In the genomic region with DNA sequence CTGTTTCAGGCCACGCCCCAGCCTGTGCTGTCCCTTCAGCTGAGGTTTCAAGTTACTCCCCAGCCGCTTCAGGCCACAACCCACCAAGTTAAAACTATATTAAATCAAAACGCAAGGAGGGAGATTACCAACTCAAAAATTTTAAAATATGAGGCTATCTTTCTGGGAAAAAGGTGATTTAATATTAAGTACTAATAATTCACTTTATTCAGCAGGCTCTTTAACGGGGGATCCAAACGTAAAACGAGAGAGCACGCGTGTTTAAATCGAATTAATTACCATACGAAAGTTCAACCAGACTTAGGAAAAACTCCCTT, we compare ENCODE assay signal across 8 cellular contexts. TPM values are rescaled to one million over a fixed set of nuclear protein-coding genes. Genes with fewer than 3 reads are reported as not detected.
DNase-seq lines count a peak whose midpoint lies in the region; ATAC-seq lines count a peak whose summit lies in the region.

No MANE protein-coding gene starts in this region.

- no peak overlapping the region for H3K23ac ChIP-seq in mesenchymal stem cell (ENCODE audit: low read length in 2 of 2)

- peak; percentile 76 for ATAC-seq in GM21529 (IDR thresholded peaks at IDR 0.05; ENCODE audit: unreplicated experiment)

- H3K36me3 ChIP-seq in mesenchymal stem cell (ENCODE audit: control insufficient read depth in 1 of 2, insufficient read depth in 2 of 2, low read depth in 1 of 2, low read length in 2 of 2): no peaks in the 10 kb centered on the region

- no peaks in the 10 kb centered on the region for H3K79me1 ChIP-seq in mesenchymal stem cell (replicated peaks; ENCODE audit: low read length, poor library complexity, severe bottlenecking)

- H2AK5ac ChIP-seq in mesenchymal stem cell (ENCODE audit: low read length, severe bottlenecking): no peak overlapping the region

- H3K4me1 ChIP-seq in mesenchymal stem cell (ENCODE audit: control insufficient read depth, insufficient read depth, low read depth, low read length): peaks cover 3% of the 10 kb centered on the region

- no peak overlapping the region for H2BK15ac ChIP-seq in mesenchymal stem cell (ENCODE audit: low read depth, poor library complexity, severe bottlenecking)

- no peak overlapping the region for H4K91ac ChIP-seq in mesenchymal stem cell (ENCODE audit: low read length)

- H3K9ac ChIP-seq in mesenchymal stem cell (ENCODE audit: low read length): peak overlapping the region; percentile 83

- H3K14ac ChIP-seq in mesenchymal stem cell (ENCODE audit: low read length in 2 of 2): no peak overlapping the region

- H3K4ac ChIP-seq in mesenchymal stem cell (ENCODE audit: low read depth in 1 of 2, low read length in 2 of 2): no peak overlapping the region

- DNase-seq in ELR (ENCODE audit: low read depth) (peak; percentile 66), HuH-7 (ENCODE audit: low spot score) (peak; percentile 60), dermis blood vessel endothelial cell (peak; percentile 65), mesenchymal stem cell (peak; percentile 80), NCI-H82 treated with DMSO at 0.1 percent for 48 hours (lab: John Stamatoyannopoulos, UW; ENCODE audit: unreplicated experiment) (no peak), HT-29 (ENCODE audit: low spot score) (no peak), OCI-M1 (lab: John Stamatoyannopoulos, UW) (no peak)

- peak overlapping the region; percentile 22 to 73 for H3K4me3 ChIP-seq in mesenchymal stem cell (ENCODE audit: insufficient read depth in 1 of 2, low read depth in 1 of 2, low read length in 2 of 2)

- no peaks in the 10 kb centered on the region for H3K9me3 ChIP-seq in mesenchymal stem cell (ENCODE audit: control insufficient read depth, low read length)

- peaks cover 0 to 20% of the 10 kb centered on the region in 2 experiments for H3K27me3 ChIP-seq in mesenchymal stem cell (ENCODE audit: control insufficient read depth in 1 of 2, insufficient read depth in 1 of 2, low read length in 2 of 2)

- no peak overlapping the region for H2BK120ac ChIP-seq in mesenchymal stem cell (ENCODE audit: low read depth, low read length)

- no peak overlapping the region for H4K8ac ChIP-seq in mesenchymal stem cell (ENCODE audit: low read length)

- no peak overlapping the region for H2AFZ ChIP-seq in mesenchymal stem cell (ENCODE audit: low read depth, low read length)

- no peak overlapping the region for H2BK12ac ChIP-seq in mesenchymal stem cell (ENCODE audit: low read length in 2 of 2)

- H3K4me2 ChIP-seq in mesenchymal stem cell (ENCODE audit: low read length, poor library complexity, severe bottlenecking): peak overlapping the region; percentile 78

- H2BK5ac ChIP-seq in mesenchymal stem cell (ENCODE audit: low read depth, low read length, poor library complexity, severe bottlenecking): no peak overlapping the region

- H3K27ac ChIP-seq in mesenchymal stem cell (ENCODE audit: low read length, poor library complexity, severe bottlenecking): no peak overlapping the region

- WGBS in mesenchymal stem cell: 18% methylated on average over 8 of the region's 10 CpGs

- H3K18ac ChIP-seq in mesenchymal stem cell (ENCODE audit: low read depth in 1 of 2, low read length in 2 of 2): no peak overlapping the region

RNA-seq across cellular contexts. Expression of a gene that starts 1.2 kb away (rescaled TPM):
- total RNA-seq in dermis blood vessel endothelial cell: not detected in 2 replicates
- not detected for polyA plus RNA-seq in mesenchymal stem cell (2013, experiment 1 of 2)
- polyA plus RNA-seq in mesenchymal stem cell (2013, experiment 2 of 2): not detected
- total RNA-seq in HT-29 (2014; rRNA removed; shearing (Covaris generic)): not detected in 2 replicates

RNA-seq across cellular contexts. Expression of a gene that starts 20.3 kb away (rescaled TPM):
- total RNA-seq in dermis blood vessel endothelial cell: not detected in 2 replicates
- 0.19 TPM for polyA plus RNA-seq in mesenchymal stem cell (2013, experiment 1 of 2)
- polyA plus RNA-seq in mesenchymal stem cell (2013, experiment 2 of 2): 0.19 TPM
- total RNA-seq in HT-29 (2014; rRNA removed; shearing (Covaris generic)): 79.8 and 96.7 TPM in 2 replicates

Comparison
In these comparisons a context has a peak if more than half of its experiments do, and no peak if none do; other contexts are left out.
1. DNase-seq: peak in ELR (single experiment), HuH-7 (single experiment), dermis blood vessel endothelial cell (single experiment) and mesenchymal stem cell (single experiment); none in NCI-H82 treated with DMSO at 0.1 percent for 48 hours (single experiment), HT-29 (single experiment) and OCI-M1 (single experiment).
2. RNA of a gene that starts 20.3 kb away (total RNA-seq): 79.8 to 96.7 TPM in HT-29; not detected in dermis blood vessel endothelial cell; every median in the first group is over 10 times any median in the second.